In the genomic region with DNA sequence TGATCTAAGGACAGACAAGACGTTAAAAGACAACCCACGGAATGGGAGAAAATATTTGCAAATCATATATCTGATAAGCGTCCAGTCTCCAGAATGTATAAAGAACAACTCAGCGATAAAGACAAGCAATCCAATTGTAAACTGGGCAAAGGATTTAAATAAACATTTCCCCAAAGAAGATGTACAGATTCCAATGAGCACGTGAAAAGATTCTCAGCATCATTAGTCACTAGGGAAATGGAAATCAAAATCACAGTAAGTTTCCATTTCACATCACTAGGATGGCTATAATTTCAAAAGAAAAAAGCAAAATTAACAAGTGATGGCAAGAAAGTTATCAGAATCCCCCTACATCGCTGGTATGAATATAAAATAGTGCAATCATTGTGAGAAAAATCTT, we compare ENCODE assay signal across 7 cellular contexts.
"Had no signal": no experiment of that assay in that cellular context is flagged by ENCODE, and none has a peak within 500 bp of the region (broad histone marks: within the 10 kb centered on the region; RNA-seq: fewer than 3 reads in every experiment).

No MANE protein-coding gene starts in this region.

- H3K27ac ChIP-seq: HL-60, KMS-11 had no signal

- H3K4me2 ChIP-seq: KMS-11 had no signal

- H3K9ac ChIP-seq: KMS-11 had no signal

- FAIRE-seq: HepG2, HTR-8/SVneo, K562 had no signal

- H3K4me3 ChIP-seq: K562 had no signal

- ATAC-seq: HepG2, K562 had no signal

- DNase-seq: KBM-7, KG1 had no signal
